ENCODE assay signal across 20 cellular contexts in genomic region chr3:194029846-194030245, GRCh38.
DNase-seq lines count a peak whose midpoint lies in the region; ATAC-seq, FAIRE-seq and TF ChIP-seq lines count a peak whose summit lies in the region.
"Had no signal": no experiment of that assay in that cellular context is flagged by ENCODE, and none has a peak within 500 bp of the region (broad histone marks: within the 10 kb centered on the region; RNA-seq: fewer than 3 reads in every experiment).

No MANE protein-coding gene starts in this region.

- intact Hi-C loops in body of pancreas (cut with DNase I) (no loop called here), esophagus squamous epithelium (cut with DNase I) (no loop called here)

- H3K9me3 ChIP-seq in body of pancreas (no peaks in the 10 kb centered on the region), esophagus squamous epithelium (no peaks in the 10 kb centered on the region), small intestine (ENCODE audit: control insufficient read depth, low read depth) (no peaks in the 10 kb centered on the region)
- H3K9me3 ChIP-seq: BE2C, Caco-2 had no signal

- TF ChIP-seq CTCF in body of pancreas (IDR thresholded peaks at IDR 0.05) (no peak), esophagus squamous epithelium (IDR thresholded peaks at IDR 0.05) (no peak)

- H3K27me3 ChIP-seq in body of pancreas (no peaks in the 10 kb centered on the region), esophagus squamous epithelium (peaks cover 0 to 7% (median 0%) of the 10 kb centered on the region in 4 donors), small intestine (ENCODE audit: control insufficient read depth in 2 of 2, insufficient read depth in 2 of 2, low read length in 2 of 2) (no peaks in the 10 kb centered on the region)
- H3K27me3 ChIP-seq: BE2C had no signal

- H3K4me1 ChIP-seq in body of pancreas (peaks cover 14% of the 10 kb centered on the region), esophagus squamous epithelium (peaks cover 0 to 50% (median 0%) of the 10 kb centered on the region in 3 donors), small intestine (ENCODE audit: control insufficient read depth in 2 of 2, insufficient read depth in 1 of 2, low read depth in 1 of 2, low read length in 1 of 2) (peaks cover 3 to 16% of the 10 kb centered on the region in 2 donors)
- H3K4me1 ChIP-seq: BE2C had no signal

- no peak for TF ChIP-seq POLR2A in body of pancreas (IDR thresholded peaks at IDR 0.05)
- no peak for TF ChIP-seq POLR2A in esophagus squamous epithelium (IDR thresholded peaks at IDR 0.05)

- H3K4me3 ChIP-seq in body of pancreas: no peak overlapping the region
- H3K4me3 ChIP-seq in esophagus squamous epithelium: no peak overlapping the region
- no peak overlapping the region for H3K4me3 ChIP-seq in small intestine (ENCODE audit: low read depth in 1 of 2, low read length in 2 of 2)

- peak; percentile 20 for DNase-seq in LoVo (ENCODE audit: low spot score)
- DNase-seq in body of pancreas: peak in 2 of 4 donors; percentile 19 to 26
- DNase-seq in esophagus squamous epithelium (lab: John Stamatoyannopoulos, UW): no peak
- peak; percentile 88 for DNase-seq in small intestine
- DNase-seq in NCI-H1436 (lab: John Stamatoyannopoulos, UW): no peak
- DNase-seq in HK-2 (ENCODE audit: unreplicated experiment): no peak
- DNase-seq in stimulated activated naive CD8-positive, alpha-beta T cell treated with anti-CD3 and anti-CD28 coated beads, Interleukin-15, Interleukin-2, amounts not matched to agents 100 U/mL and 50 U/mL, for 24 hours: no peak
- DNase-seq in ureter (ENCODE audit: low spot score): no peak
- DNase-seq: BE2C; Caco-2; CD4-positive, alpha-beta T cell; GDM1; KBM-7; MV-4-11; NCI-H187; NCI-H226; NCI-H526; Right ventricle myocardium superior had no signal

- peak; percentile 14 for ATAC-seq in body of pancreas
- ATAC-seq in stimulated activated naive CD8-positive, alpha-beta T cell treated with anti-CD3 and anti-CD28 coated beads, Interleukin-15, Interleukin-2, amounts not matched to agents 100 U/mL and 50 U/mL, for 24 hours: no peak
- ATAC-seq: Panc1 had no signal

- FAIRE-seq in small intestine (lab: Jason Lieb, UNC): no peak
- FAIRE-seq: H1 had no signal

- H3K27ac ChIP-seq in body of pancreas (peak overlapping the region in 1 of 4 donors; percentile 12), esophagus squamous epithelium (peak overlapping the region in 3 of 4 donors; percentile 32 to 80 (median 64)), small intestine (ENCODE audit: low read depth in 1 of 2, low read length in 1 of 2) (peak overlapping the region; percentile 59 to 89)

- H3K36me3 ChIP-seq in body of pancreas (replicated peaks in 1 of 2; ENCODE audit: insufficient read depth in 1 of 2, low read depth in 2 of 2) (no peaks in the 10 kb centered on the region), esophagus squamous epithelium (no peaks in the 10 kb centered on the region), small intestine (ENCODE audit: control insufficient read depth in 2 of 2, insufficient read depth in 2 of 2, low read length in 2 of 2) (no peaks in the 10 kb centered on the region)
- H3K36me3 ChIP-seq: BE2C had no signal

Comparison
In these comparisons a context has a peak if more than half of its experiments do, and no peak if none do; other contexts are left out.
1. DNase-seq: peak in LoVo (single experiment) and small intestine (single experiment); none in esophagus squamous epithelium (single experiment), NCI-H1436 (single experiment), HK-2 (single experiment), stimulated activated naive CD8-positive, alpha-beta T cell treated with anti-CD3 and anti-CD28 coated beads, Interleukin-15, Interleukin-2, amounts not matched to agents 100 U/mL and 50 U/mL, for 24 hours (single experiment) and ureter (single experiment).